In the genomic region with DNA sequence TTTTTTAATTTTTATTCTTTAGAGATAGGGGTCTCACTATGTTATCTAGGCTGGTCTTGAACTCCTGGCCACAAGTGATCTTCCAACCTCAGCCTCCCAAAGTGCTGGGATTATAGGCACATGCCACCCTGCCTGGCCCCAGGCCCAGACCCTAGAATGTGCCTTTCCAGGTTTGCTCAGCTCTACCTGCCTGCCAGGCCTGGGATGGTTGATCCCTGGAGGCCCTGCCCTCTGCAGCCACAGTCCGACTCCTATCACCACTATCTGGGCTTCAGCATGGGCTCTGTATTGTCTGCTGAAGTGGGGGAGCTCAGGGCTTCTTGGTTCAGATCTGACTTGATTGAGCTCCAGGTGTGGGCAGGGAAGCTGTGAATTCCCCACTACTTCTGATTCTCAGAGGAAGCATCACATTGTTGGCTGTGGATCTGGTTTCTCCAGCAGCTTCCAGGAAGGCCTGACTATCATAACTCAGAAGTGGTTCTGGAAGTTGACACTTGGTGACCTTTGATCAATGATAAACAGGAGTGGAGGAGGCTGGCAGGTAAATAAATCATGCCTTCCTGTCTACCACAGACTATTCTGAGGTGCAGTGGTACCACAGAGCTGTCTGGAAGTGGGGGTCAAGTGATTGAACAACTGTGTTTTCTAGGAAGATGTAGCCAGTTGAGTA, we compare ENCODE assay signal across 22 cellular contexts.
"Had no signal": no experiment of that assay in that cellular context is flagged by ENCODE, and none has a peak within 500 bp of the region (broad histone marks: within the 10 kb centered on the region; RNA-seq: fewer than 3 reads in every experiment).

No MANE protein-coding gene starts in this region.

- H3K9ac ChIP-seq: neural progenitor cell had no signal

- H3K36me3 ChIP-seq: breast epithelium, gastroesophageal sphincter, neural progenitor cell, tibial artery had no signal

- H3K36me3 Mint-ChIP-seq: memory B cell; naive thymus-derived CD4-positive, alpha-beta T cell; neural progenitor cell had no signal

- ATAC-seq: activated CD4-positive, alpha-beta T cell treated with anti-CD3 and anti-CD28 coated beads for 36 hours; activated naive CD4-positive, alpha-beta T cell treated with anti-CD3 and anti-CD28 coated beads, Interleukin-2, amount 50 U/mL, for 72 hours; activated T-helper 17 cell treated with anti-CD3 and anti-CD28 coated beads, Interleukin-2, amount 50 U/mL, for 72 hours; gastroesophageal sphincter; naive thymus-derived CD4-positive, alpha-beta T cell; stimulated activated naive CD8-positive, alpha-beta T cell treated with anti-CD3 and anti-CD28 coated beads, Interleukin-15, Interleukin-2, amounts not matched to agents 100 U/mL and 50 U/mL, for 24 hours had no signal

- H3K27ac Mint-ChIP-seq: activated B cell treated with CpG ODN at 0.5 μM for 24 hours; activated CD4-positive, alpha-beta T cell treated with anti-CD3 and anti-CD28 coated beads for 36 hours; activated naive CD4-positive, alpha-beta T cell treated with anti-CD3 and anti-CD28 coated beads, Interleukin-2, amount 50 U/mL, for 72 hours; activated T-cell treated with anti-CD3 and anti-CD28 coated beads, Interleukin-2, amount 50 U/mL, for 24 hours; activated T-helper 17 cell treated with anti-CD3 and anti-CD28 coated beads, Interleukin-2, amount 50 U/mL, for 72 hours; endodermal cell; memory B cell; naive thymus-derived CD4-positive, alpha-beta T cell; neural progenitor cell; T-helper 1 cell treated with Interleukin-12 subunit alpha and Interleukin-12 subunit beta and Interleukin-4 antibody, amounts not matched to agents 30 μg/mL and 1 μg/mL, for 36 hours had no signal

- H3K4me1 Mint-ChIP-seq: activated B cell treated with CpG ODN at 0.5 μM for 24 hours; activated CD4-positive, alpha-beta T cell treated with anti-CD3 and anti-CD28 coated beads for 36 hours; activated T-helper 17 cell treated with anti-CD3 and anti-CD28 coated beads, Interleukin-2, amount 50 U/mL, for 72 hours; endodermal cell; memory B cell; naive thymus-derived CD4-positive, alpha-beta T cell; neural progenitor cell had no signal

- H3K4me3 Mint-ChIP-seq: activated B cell treated with CpG ODN at 0.5 μM for 24 hours; activated CD4-positive, alpha-beta T cell treated with anti-CD3 and anti-CD28 coated beads for 36 hours; activated T-cell treated with anti-CD3 and anti-CD28 coated beads, Interleukin-2, amount 50 U/mL, for 24 hours; activated T-helper 17 cell treated with anti-CD3 and anti-CD28 coated beads, Interleukin-2, amount 50 U/mL, for 72 hours; endodermal cell; memory B cell; naive thymus-derived CD4-positive, alpha-beta T cell; neural progenitor cell; T-helper 1 cell treated with Interleukin-12 subunit alpha and Interleukin-12 subunit beta and Interleukin-4 antibody, amounts not matched to agents 30 μg/mL and 1 μg/mL, for 36 hours had no signal

- H3K27me3 Mint-ChIP-seq: activated B cell treated with CpG ODN at 0.5 μM for 24 hours; activated T-cell treated with anti-CD3 and anti-CD28 coated beads, Interleukin-2, amount 50 U/mL, for 24 hours had no signal

- H3K27ac ChIP-seq: breast epithelium, coronary artery, epithelial cell of prostate, gastroesophageal sphincter, neural progenitor cell, tibial artery had no signal

- DNase-seq: activated B cell treated with CpG ODN at 0.5 μM for 24 hours; activated CD4-positive, alpha-beta T cell treated with anti-CD3 and anti-CD28 coated beads for 36 hours; activated CD4-positive, alpha-beta T cell treated with anti-CD3 and anti-CD28 coated beads, Interleukin-2, amount 50 U/mL, for 4 hours; activated CD8-positive, alpha-beta memory T cell treated with anti-CD3 and anti-CD28 coated beads for 24 hours; activated CD8-positive, alpha-beta memory T cell treated with anti-CD3 and anti-CD28 coated beads, Interleukin-2, amount 50 U/mL, for 4 hours; activated T-cell treated with anti-CD3 and anti-CD28 coated beads, Interleukin-2, amount 50 U/mL, for 24 hours; endodermal cell; head of caudate nucleus; naive thymus-derived CD4-positive, alpha-beta T cell; stimulated activated CD4-positive, alpha-beta T cell treated with anti-CD3 and anti-CD28 coated beads, Interleukin-4, amount 100 ng/mL, for 24 hours; stimulated activated naive CD8-positive, alpha-beta T cell treated with anti-CD3 and anti-CD28 coated beads, Interleukin-15, Interleukin-2, amounts not matched to agents 100 U/mL and 50 U/mL, for 24 hours; T1000; tibial artery had no signal

- H3K4me3 ChIP-seq: breast epithelium, coronary artery, gastroesophageal sphincter, neural progenitor cell, tibial artery had no signal

- H3K27me3 ChIP-seq: breast epithelium, gastroesophageal sphincter, neural progenitor cell, tibial artery had no signal

- H3K9me3 ChIP-seq: breast epithelium had no signal

- H2AFZ ChIP-seq: neural progenitor cell had no signal

- H3K4me1 ChIP-seq: breast epithelium, gastroesophageal sphincter, neural progenitor cell, tibial artery had no signal

- H3K9me3 Mint-ChIP-seq: T-helper 1 cell treated with Interleukin-12 subunit alpha and Interleukin-12 subunit beta and Interleukin-4 antibody, amounts not matched to agents 30 μg/mL and 1 μg/mL, for 36 hours had no signal

- H3K4me2 ChIP-seq: neural progenitor cell had no signal
